9 cellular contexts compared by ENCODE assay signal in genomic region chr22:23256986-23257888, GRCh38.
DNase-seq lines count a peak whose midpoint lies in the region; ATAC-seq and TF ChIP-seq lines count a peak whose summit lies in the region.
"Had no signal": no experiment of that assay in that cellular context is flagged by ENCODE, and none has a peak within 500 bp of the region (broad histone marks: within the 10 kb centered on the region; RNA-seq: fewer than 3 reads in every experiment).

No MANE protein-coding gene starts in this region.

- H3K36me3 Mint-ChIP-seq in activated T-cell treated with anti-CD3 and anti-CD28 coated beads, Interleukin-2, amount 50 U/mL, for 72 hours (ENCODE audit: insufficient read depth in 2 of 2) = no peaks in the 10 kb centered on the region
- H3K36me3 Mint-ChIP-seq in activated T-cell treated with anti-CD3 and anti-CD28 coated beads, Interleukin-2, amount 50 U/mL, for 4 hours (ENCODE audit: insufficient read depth) = peaks cover 15% of the 10 kb centered on the region

- no peaks in the 10 kb centered on the region for H3K9me3 Mint-ChIP-seq in activated T-cell treated with anti-CD3 and anti-CD28 coated beads, Interleukin-2, amount 50 U/mL, for 72 hours
- H3K9me3 Mint-ChIP-seq in activated T-cell treated with anti-CD3 and anti-CD28 coated beads, Interleukin-2, amount 50 U/mL, for 4 hours = no peaks in the 10 kb centered on the region

- H3K9me3 ChIP-seq in esophagus squamous epithelium (no peaks in the 10 kb centered on the region), muscle layer of duodenum (ENCODE audit: control insufficient read depth in 1 of 2, low read length in 2 of 2) (no peaks in the 10 kb centered on the region), upper lobe of right lung (no peaks in the 10 kb centered on the region)

- TF ChIP-seq CTCF in esophagus squamous epithelium (IDR thresholded peaks at IDR 0.05) (no peak), upper lobe of right lung (IDR thresholded peaks at IDR 0.05) (no peak)

- H3K4me3 ChIP-seq in esophagus squamous epithelium (peak overlapping the region in 1 of 4 donors; percentile 21), muscle layer of duodenum (ENCODE audit: low read depth in 1 of 2, low read length in 2 of 2) (no peak overlapping the region), upper lobe of right lung (no peak overlapping the region)

- no peak for TF ChIP-seq POLR2A in esophagus squamous epithelium (IDR thresholded peaks at IDR 0.05)

- H3K4me1 ChIP-seq in esophagus squamous epithelium (peaks cover 20 to 42% (median 25%) of the 10 kb centered on the region in 3 donors), muscle layer of duodenum (ENCODE audit: control insufficient read depth in 1 of 2, insufficient read depth in 2 of 2, low read length in 2 of 2) (peaks cover 6 to 19% of the 10 kb centered on the region in 2 donors), upper lobe of right lung (peaks cover 15% of the 10 kb centered on the region)

- no peaks in the 10 kb centered on the region for H3K27me3 Mint-ChIP-seq in activated T-cell treated with anti-CD3 and anti-CD28 coated beads, Interleukin-2, amount 50 U/mL, for 72 hours (ENCODE audit: low read depth)
- H3K27me3 Mint-ChIP-seq in activated T-cell treated with anti-CD3 and anti-CD28 coated beads, Interleukin-2, amount 50 U/mL, for 4 hours (ENCODE audit: low read depth) = no peaks in the 10 kb centered on the region

- H3K4me3 Mint-ChIP-seq in activated T-cell treated with anti-CD3 and anti-CD28 coated beads, Interleukin-2, amount 50 U/mL, for 72 hours = no peak overlapping the region
- no peak overlapping the region for H3K4me3 Mint-ChIP-seq in activated T-cell treated with anti-CD3 and anti-CD28 coated beads, Interleukin-2, amount 50 U/mL, for 4 hours

- no peaks in the 10 kb centered on the region for H3K4me1 Mint-ChIP-seq in activated T-cell treated with anti-CD3 and anti-CD28 coated beads, Interleukin-2, amount 50 U/mL, for 72 hours (ENCODE audit: low read depth)
- peaks cover 17% of the 10 kb centered on the region for H3K4me1 Mint-ChIP-seq in activated T-cell treated with anti-CD3 and anti-CD28 coated beads, Interleukin-2, amount 50 U/mL, for 4 hours (ENCODE audit: low read depth)

- intact Hi-C loops in esophagus squamous epithelium (cut with DNase I) (no loop called here), upper lobe of right lung (cut with DNase I) (no loop called here), head of caudate nucleus (cut with DNase I) (no loop called here)

- WGBS in esophagus squamous epithelium, 2 donors = 21 to 41% methylated on average over 9 to 10 of the region's 19 CpGs

- peak overlapping the region; percentile 28 to 84 (median 78) for H3K27ac ChIP-seq in esophagus squamous epithelium
- H3K27ac ChIP-seq in muscle layer of duodenum (ENCODE audit: low read length) = peak overlapping the region; percentile 61
- H3K27ac ChIP-seq in upper lobe of right lung = peak overlapping the region; percentile 24

- H3K36me3 ChIP-seq in esophagus squamous epithelium = peaks cover 4 to 77% (median 8%) of the 10 kb centered on the region in 3 donors
- H3K36me3 ChIP-seq in muscle layer of duodenum (ENCODE audit: control insufficient read depth in 1 of 2, insufficient read depth in 2 of 2, low read length in 2 of 2) = peaks cover 15 to 30% of the 10 kb centered on the region in 2 donors
- H3K36me3 ChIP-seq in upper lobe of right lung = peaks cover 42% of the 10 kb centered on the region

- H3K27ac Mint-ChIP-seq in activated T-cell treated with anti-CD3 and anti-CD28 coated beads, Interleukin-2, amount 50 U/mL, for 72 hours = peak overlapping the region; percentile 9

- DNase-seq in activated T-cell treated with anti-CD3 and anti-CD28 coated beads, Interleukin-2, amount 50 U/mL, for 72 hours = no peak
- DNase-seq in activated T-cell treated with anti-CD3 and anti-CD28 coated beads, Interleukin-2, amount 50 U/mL, for 4 hours = no peak
- no peak for DNase-seq in esophagus squamous epithelium (lab: John Stamatoyannopoulos, UW)
- DNase-seq in upper lobe of right lung = no peak
- no peak for DNase-seq in hypothalamus (lab: John Stamatoyannopoulos, UW)
- DNase-seq in SIG-M5 (lab: John Stamatoyannopoulos, UW) = no peak
- no peak for DNase-seq in head of caudate nucleus
- DNase-seq: activated naive CD4-positive, alpha-beta T cell had no signal

- H3K27me3 ChIP-seq in esophagus squamous epithelium (no peaks in the 10 kb centered on the region), muscle layer of duodenum (ENCODE audit: low read depth, low read length) (no peaks in the 10 kb centered on the region), upper lobe of right lung (no peaks in the 10 kb centered on the region)

- no peak for ATAC-seq in activated T-cell treated with anti-CD3 and anti-CD28 coated beads, Interleukin-2, amount 50 U/mL, for 72 hours (replicated peaks in 1 of 2)
- no peak for ATAC-seq in activated T-cell treated with anti-CD3 and anti-CD28 coated beads, Interleukin-2, amount 50 U/mL, for 4 hours
- ATAC-seq in upper lobe of right lung = peak; percentile 55

Comparison
In these comparisons a context has a peak if more than half of its experiments do, and no peak if none do; other contexts are left out.
1. H3K27ac ChIP-seq: peak in every context shown above with its lines; median percentile 78 in esophagus squamous epithelium; 61 in muscle layer of duodenum; 24 in upper lobe of right lung.